In the genomic region with DNA sequence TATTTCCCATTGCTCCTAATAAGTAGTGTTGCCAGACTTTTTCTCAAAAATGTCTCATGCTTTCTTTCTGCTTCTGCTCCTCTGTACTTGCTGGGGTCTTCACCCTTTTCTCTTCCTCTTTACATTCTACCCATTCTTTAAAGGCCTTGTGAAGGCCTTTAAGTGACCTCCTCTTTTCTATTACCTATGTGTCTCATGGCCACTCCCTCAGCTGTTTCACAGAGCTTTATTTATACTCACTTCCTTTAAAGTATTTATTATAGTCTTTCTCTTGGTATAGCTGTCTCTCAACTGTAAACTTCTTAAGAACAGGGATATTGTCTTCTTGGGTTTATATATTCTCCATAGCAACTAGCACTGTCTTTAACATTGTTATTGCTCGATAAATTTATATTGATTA, we compare ENCODE assay signal across 8 cellular contexts. TPM values are rescaled to one million over a fixed set of nuclear protein-coding genes. Genes with fewer than 3 reads are reported as not detected.
DNase-seq lines count a peak whose midpoint lies in the region; ATAC-seq, FAIRE-seq and TF ChIP-seq lines count a peak whose summit lies in the region.

No MANE protein-coding gene starts in this region.

- H3K27me3 ChIP-seq in Panc1 (ENCODE audit: control insufficient read depth, insufficient read depth, low read length) = no peaks in the 10 kb centered on the region; the same call in 1 of the 2 replicates

- CTCF ChIA-PET in Panc1 (lab: Charles Lee) (interaction anchor here (0.6 kb wide), 1 partner anchor 300 kb away, joined by 3 read pairs; no protein-coding TSS in a partner anchor), HEK293T (lab: Yijun Ruan, JAX) (no interaction called here)

- no TSS peak for BruUV-seq in Panc1 (replicated peaks; lab: Mats Ljungman, UMichigan)

- peak overlapping the region; percentile 94 for H3K4me3 Mint-ChIP-seq in progenitor cell of endocrine pancreas (ENCODE audit: low read depth)

- no peak for TF ChIP-seq CTCF in Panc1 (IDR thresholded peaks at IDR 0.05)
- TF ChIP-seq CTCF in epithelial cell of proximal tubule (conservative IDR thresholded peaks at IDR 0.05; ENCODE audit: low read depth, low read length) = no peak
- no peak for TF ChIP-seq CTCF in progenitor cell of endocrine pancreas (IDR thresholded peaks at IDR 0.05; ENCODE audit: unreplicated experiment)

- peaks cover 13% of the 10 kb centered on the region for H3K36me3 Mint-ChIP-seq in progenitor cell of endocrine pancreas (ENCODE audit: insufficient read depth)

- intact Hi-C loops in Panc1 (cut with micrococcal nuclease; ENCODE audit: unreplicated experiment) = no loop called here

- no peak for TF ChIP-seq POLR2A in GM12892 (IDR thresholded peaks at IDR 0.05; ENCODE audit: low read depth, low read length)

- in situ Hi-C loops in Panc1 (cut with HindIII; ENCODE audit: low pct_unique_long_range_greater_than_20kb, low sequenced_read_pairs) = no loop called here

- peaks cover 19% of the 10 kb centered on the region for H3K36me3 ChIP-seq in Panc1 (ENCODE audit: control insufficient read depth, insufficient read depth, low read length)

- peak overlapping the region; percentile 88 for H3K27ac Mint-ChIP-seq in progenitor cell of endocrine pancreas

- ATAC-seq in Panc1 (no peak), GM19463 (IDR thresholded peaks at IDR 0.05; ENCODE audit: unreplicated experiment) (no peak)

- H3K4me1 ChIP-seq in Panc1 (ENCODE audit: control insufficient read depth, insufficient read depth, low read length) = peaks cover 8% of the 10 kb centered on the region; the same call in 1 of the 2 replicates

- DNase-seq in GM12892 (ENCODE audit: insufficient read length) (no peak), Panc1 (ENCODE audit: low read depth, low spot score) (no peak), epithelial cell of proximal tubule (ENCODE audit: low read depth) (no peak), progenitor cell of endocrine pancreas (ENCODE audit: low spot score, unreplicated experiment) (no peak), HEK293T (ENCODE audit: extremely low spot score) (no peak), HTR-8/SVneo (ENCODE audit: insufficient read length, low spot score) (no peak), COR-L47 (lab: John Stamatoyannopoulos, UW) (no peak)

- no peaks in the 10 kb centered on the region for H3K27me3 Mint-ChIP-seq in progenitor cell of endocrine pancreas

- peaks cover 12% of the 10 kb centered on the region for H3K4me1 Mint-ChIP-seq in progenitor cell of endocrine pancreas (ENCODE audit: low read depth)

- POLR2A ChIA-PET in Panc1 (lab: Charles Lee) = interaction anchor here (1.0 kb wide), 1 partner anchor 126 kb away, joined by 3 read pairs; no protein-coding TSS in a partner anchor
- POLR2A ChIA-PET in HEK293T (lab: Yijun Ruan, JAX) = interaction anchor here (2.1 to 2.6 kb wide), 4 partner anchors 12 to 117 kb away, joined by 11 to 20 read pairs (median 16); a partner anchor contains a TSS

- H3K27ac ChIP-seq in Panc1 (ENCODE audit: low read length) = peak overlapping the region; percentile 67

- peak; percentile 36 for FAIRE-seq in GM12892 (lab: Jason Lieb, UNC)
- FAIRE-seq in HTR-8/SVneo (lab: Jason Lieb, UNC) = no peak

- peak overlapping the region; percentile 81 to 83 for H3K4me3 ChIP-seq in Panc1 (ENCODE audit: low read depth in 2 of 2, low read length in 2 of 2)
- H3K4me3 ChIP-seq in epithelial cell of proximal tubule (ENCODE audit: low read depth, low read length) = peak overlapping the region; percentile 96

- no peaks in the 10 kb centered on the region for H3K9me3 Mint-ChIP-seq in progenitor cell of endocrine pancreas (ENCODE audit: low read depth)

- no peaks in the 10 kb centered on the region for H3K9me3 ChIP-seq in Panc1 (ENCODE audit: control insufficient read depth, insufficient read depth, low read depth, low read length)

TF ChIP-seq in HEK293T, 16 proteins besides CTCF, POLR2A, EP300 and RAD21:
- TF ChIP-seq BHLHE40 (IDR thresholded peaks at IDR 0.05; ENCODE audit: borderline replicate concordance) (no peak), TARDBP (IDR thresholded peaks at IDR 0.05) (no peak), LEF1 (IDR thresholded peaks at IDR 0.05; ENCODE audit: borderline replicate concordance) (no peak), FOXK2 (IDR thresholded peaks at IDR 0.05) (no peak), SUZ12 (IDR thresholded peaks at IDR 0.05) (no peak), L3MBTL2 (conservative IDR thresholded peaks at IDR 0.05) (no peak), FOXM1 (IDR thresholded peaks at IDR 0.05; ENCODE audit: borderline replicate concordance) (no peak), ELF4 (IDR thresholded peaks at IDR 0.05) (no peak), SP1 (IDR thresholded peaks at IDR 0.05) (no peak), ARNT (IDR thresholded peaks at IDR 0.05) (no peak)
- TF ChIP-seq, protein P1, sequence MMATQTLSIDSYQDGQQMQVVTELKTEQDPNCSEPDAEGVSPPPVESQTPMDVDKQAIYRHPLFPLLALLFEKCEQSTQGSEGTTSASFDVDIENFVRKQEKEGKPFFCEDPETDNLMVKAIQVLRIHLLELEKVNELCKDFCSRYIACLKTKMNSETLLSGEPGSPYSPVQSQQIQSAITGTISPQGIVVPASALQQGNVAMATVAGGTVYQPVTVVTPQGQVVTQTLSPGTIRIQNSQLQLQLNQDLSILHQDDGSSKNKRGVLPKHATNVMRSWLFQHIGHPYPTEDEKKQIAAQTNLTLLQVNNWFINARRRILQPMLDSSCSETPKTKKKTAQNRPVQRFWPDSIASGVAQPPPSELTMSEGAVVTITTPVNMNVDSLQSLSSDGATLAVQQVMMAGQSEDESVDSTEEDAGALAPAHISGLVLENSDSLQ (IDR thresholded peaks at IDR 0.05) = no peak

RNA-seq across cellular contexts. Expression of a gene that starts 0.8 kb away (rescaled TPM):
- 35.8 TPM for polyA plus RNA-seq in GM12892 (2012; ENCODE audit: missing spikeins)
- 19.6 TPM for total RNA-seq in Panc1 (2021; ENCODE audit: unreplicated experiment)
- 15.2 TPM for polyA plus RNA-seq in Panc1 (2012; ENCODE audit: insufficient read length)
- 12.6 and 14.3 TPM in 2 replicates for total RNA-seq in epithelial cell of proximal tubule
- total RNA-seq in progenitor cell of endocrine pancreas = 30.6 and 31.9 TPM in 2 replicates

RNA-seq across cellular contexts. Expression of a gene that starts 24.5 kb away (rescaled TPM):
- polyA plus RNA-seq in GM12892 (2012; ENCODE audit: missing spikeins) = not detected
- total RNA-seq in Panc1 (2021; ENCODE audit: unreplicated experiment) = not detected
- not detected for polyA plus RNA-seq in Panc1 (2012; ENCODE audit: insufficient read length)
- total RNA-seq in epithelial cell of proximal tubule = not detected in 2 replicates
- not detected in 2 replicates for total RNA-seq in progenitor cell of endocrine pancreas
